ENCODE assay signal across 9 cellular contexts in genomic region chr14:65336191-65336591, GRCh38.
DNase-seq lines count a peak whose midpoint lies in the region; ATAC-seq and TF ChIP-seq lines count a peak whose summit lies in the region.
"Had no signal": no experiment of that assay in that cellular context is flagged by ENCODE, and none has a peak within 500 bp of the region (broad histone marks: within the 10 kb centered on the region; RNA-seq: fewer than 3 reads in every experiment).

No MANE protein-coding gene starts in this region.

- H3K27ac ChIP-seq in smooth muscle cell (ENCODE audit: low read depth) (peak overlapping the region; percentile 75), A673 (ENCODE audit: low read depth, low read length, poor library complexity, severe bottlenecking) (no peak overlapping the region)
- H3K27ac ChIP-seq: thoracic aorta had no signal

- H3F3A ChIP-seq in smooth muscle cell (ENCODE audit: low read depth) = peaks cover 9% of the 10 kb centered on the region

- no peak overlapping the region for H3K9ac ChIP-seq in smooth muscle cell (ENCODE audit: low read depth)

- POLR2A ChIA-PET in A673 (lab: Charles Lee; ENCODE audit: low non-redundant PET) = no interaction called here

- H4K20me1 ChIP-seq in smooth muscle cell (ENCODE audit: low read depth) = no peaks in the 10 kb centered on the region

- H3K36me3 ChIP-seq in GM06990 (ENCODE audit: control insufficient read depth, insufficient read depth, low read length) (no peaks in the 10 kb centered on the region), smooth muscle cell (ENCODE audit: low read depth) (no peaks in the 10 kb centered on the region), A673 (ENCODE audit: insufficient read depth, low read length, poor library complexity, severe bottlenecking) (no peaks in the 10 kb centered on the region)
- H3K36me3 ChIP-seq: thoracic aorta had no signal

- no peak overlapping the region for H2AFZ ChIP-seq in smooth muscle cell (ENCODE audit: low read depth)

- DNase-seq in GM06990 (ENCODE audit: extremely low read depth, insufficient read length) (no peak), smooth muscle cell (lab: John Stamatoyannopoulos, UW; ENCODE audit: unreplicated experiment) (no peak), A673 (ENCODE audit: low spot score) (no peak), GDM1 (lab: John Stamatoyannopoulos, UW) (no peak), superior temporal gyrus (ENCODE audit: extremely low spot score) (no peak)
- peak; percentile 73 to 74 for DNase-seq in activated T-cell treated with anti-CD3 and anti-CD28 coated beads, Interleukin-2, amount 50 U/mL, for 48 hours

- ATAC-seq in HG02981 (IDR thresholded peaks at IDR 0.05; ENCODE audit: unreplicated experiment) (peak; percentile 58), GM19455 (IDR thresholded peaks at IDR 0.05; ENCODE audit: unreplicated experiment) (no peak)

- no peaks in the 10 kb centered on the region for H3K9me3 ChIP-seq in smooth muscle cell (replicated peaks; ENCODE audit: low read depth)
- no peaks in the 10 kb centered on the region for H3K9me3 ChIP-seq in A673 (ENCODE audit: low read depth, low read length, poor library complexity, severe bottlenecking)
- H3K9me3 ChIP-seq: thoracic aorta had no signal

- peak overlapping the region; percentile 71 for H3K4me2 ChIP-seq in smooth muscle cell

- H3K4me1 ChIP-seq in smooth muscle cell (ENCODE audit: low read depth) = peaks cover 20% of the 10 kb centered on the region
- no peaks in the 10 kb centered on the region for H3K4me1 ChIP-seq in A673 (ENCODE audit: insufficient read depth, low read length, poor library complexity, severe bottlenecking)

- TF ChIP-seq CTCF in GM06990 (IDR thresholded peaks at IDR 0.05; ENCODE audit: insufficient read depth, low read length, poor library complexity, severe bottlenecking) (no peak), smooth muscle cell (IDR thresholded peaks at IDR 0.05; ENCODE audit: borderline replicate concordance, insufficient read depth, poor library complexity, severe bottlenecking) (no peak), A673 (conservative IDR thresholded peaks at IDR 0.05; ENCODE audit: low read depth, low read length) (no peak)

- WGBS in smooth muscle cell (ENCODE audit: low lambda C conversion rate) = 2% methylated on average over 2 of the region's 2 CpGs

- CTCF ChIA-PET in A673 (lab: Charles Lee) = no interaction called here

- peak overlapping the region; percentile 43 for H3K4me3 ChIP-seq in GM06990 (replicated peaks; ENCODE audit: low read depth, low read length)
- H3K4me3 ChIP-seq in smooth muscle cell = no peak overlapping the region
- H3K4me3 ChIP-seq in A673 (ENCODE audit: low read depth, low read length, poor library complexity, severe bottlenecking) = no peak overlapping the region
- H3K4me3 ChIP-seq: thoracic aorta had no signal

- no peaks in the 10 kb centered on the region for H3K79me2 ChIP-seq in smooth muscle cell (ENCODE audit: low read depth)

- BruUV-seq in A673 (replicated peaks; lab: Mats Ljungman, UMichigan) = no TSS peak

- H3K27me3 ChIP-seq in GM06990 (replicated peaks; ENCODE audit: control insufficient read depth, insufficient read depth, low read length) = no peaks in the 10 kb centered on the region
- no peaks in the 10 kb centered on the region for H3K27me3 ChIP-seq in smooth muscle cell (ENCODE audit: low read depth)
- H3K27me3 ChIP-seq in A673 (replicated peaks; ENCODE audit: insufficient read depth, low read depth, low read length, poor library complexity) = no peaks in the 10 kb centered on the region

- intact Hi-C loops in A673 (cut with micrococcal nuclease; ENCODE audit: unreplicated experiment) = no loop called here

Comparison
In these comparisons a context has a peak if more than half of its experiments do, and no peak if none do; other contexts are left out.
1. DNase-seq: peak in activated T-cell treated with anti-CD3 and anti-CD28 coated beads, Interleukin-2, amount 50 U/mL, for 48 hours (2 of 2); none in GM06990 (single experiment), smooth muscle cell (single experiment), A673 (single experiment), GDM1 (single experiment) and superior temporal gyrus (single experiment).